In genomic region chr2:9630750-9631483, GRCh38 we compare ENCODE assay signal across 8 cellular contexts. TPM values are rescaled to one million over a fixed set of nuclear protein-coding genes. Genes with fewer than 3 reads are reported as not detected.
DNase-seq lines count a peak whose midpoint lies in the region; ATAC-seq and TF ChIP-seq lines count a peak whose summit lies in the region.

TSS of gene YWHAQ (minus strand) at chr2:9630997. CDS start at chr2:9630452, 545 bp downstream.

- POLR2A ChIA-PET in activated B cell treated with CpG ODN at 0.5 μM for 24 hours (lab: Charles Lee) = interaction anchor here (0.5 to 3.1 kb wide), 25 partner anchors 9 to 819 kb away, joined by 3 to 74 read pairs (median 8); partner anchors contain the start of genes ADAM17, CPSF3, IAH1 and ITGB1BP1

- CTCF ChIA-PET in activated B cell treated with CpG ODN at 0.5 μM for 24 hours (lab: Charles Lee) = no interaction called here

- H3K27me3 Mint-ChIP-seq in activated B cell treated with CpG ODN at 0.5 μM for 24 hours = no peaks in the 10 kb centered on the region
- peaks cover 15 to 21% (median 17%) of the 10 kb centered on the region in 3 donors for H3K27me3 Mint-ChIP-seq in immature natural killer cell (ENCODE audit: low read depth in 3 of 3)

- ATAC-seq in HG03196 (IDR thresholded peaks at IDR 0.05; ENCODE audit: unreplicated experiment) (peak; percentile 93), activated B cell treated with CpG ODN at 0.5 μM for 24 hours (ENCODE audit: low read depth) (peak; percentile 92)

- intact Hi-C loops in activated B cell treated with CpG ODN at 0.5 μM for 24 hours (cut with micrococcal nuclease) = loop anchor here (1.0 to 5.0 kb wide), 11 partner anchors 23 to 1114 kb away; partner anchors contain the start of genes ADAM17, CPSF3, IAH1 and ITGB1BP1

- peak within 1 kb of the TSS; percentile 65 for H3K27ac ChIP-seq in caudate nucleus (ENCODE audit: low read depth, low read length)

- H3K4me1 Mint-ChIP-seq in activated B cell treated with CpG ODN at 0.5 μM for 24 hours = peaks cover 52% of the 10 kb centered on the region
- peaks cover 56% of the 10 kb centered on the region in 2 donors for H3K4me1 Mint-ChIP-seq in immature natural killer cell

- in situ Hi-C loops in GM18951 (cut with MboI; ENCODE audit: low sequenced_read_pairs, unreplicated experiment) = no loop called here

- no peak for TF ChIP-seq CTCF in activated B cell treated with CpG ODN at 0.5 μM for 24 hours (IDR thresholded peaks at IDR 0.05)

- H3K4me3 Mint-ChIP-seq in activated B cell treated with CpG ODN at 0.5 μM for 24 hours = peak within 1 kb of the TSS; percentile 92
- H3K4me3 Mint-ChIP-seq in immature natural killer cell = peak within 1 kb of the TSS; percentile 93 to 96 (median 94)

- TF ChIP-seq POLR2A in GM18951 (IDR thresholded peaks at IDR 0.05; ENCODE audit: extremely low read depth, insufficient read depth, insufficient read length) = peak; percentile 92

- no peaks in the 10 kb centered on the region for H3K9me3 Mint-ChIP-seq in activated B cell treated with CpG ODN at 0.5 μM for 24 hours
- no peaks in the 10 kb centered on the region for H3K9me3 Mint-ChIP-seq in immature natural killer cell

- H3K27ac Mint-ChIP-seq in activated B cell treated with CpG ODN at 0.5 μM for 24 hours = peak within 1 kb of the TSS; percentile 89
- H3K27ac Mint-ChIP-seq in immature natural killer cell = peak within 1 kb of the TSS; percentile 95 to 96 (median 96)

- DNase-seq in AG08395 (ENCODE audit: low spot score) (peak; percentile 99), NCI-H345 (lab: John Stamatoyannopoulos, UW) (peak; percentile 100), activated B cell treated with CpG ODN at 0.5 μM for 24 hours (peak; percentile 99), caudate nucleus (lab: John Stamatoyannopoulos, UW) (peak; percentile 72 to 100 (median 98)), immature natural killer cell (peak; percentile 99), smooth muscle cell of the brain vasculature (ENCODE audit: low read depth, low spot score) (peak; percentile 97)

- H3K36me3 Mint-ChIP-seq in activated B cell treated with CpG ODN at 0.5 μM for 24 hours (ENCODE audit: low read depth) (peaks cover 40% of the 10 kb centered on the region), immature natural killer cell (peaks cover 12 to 21% (median 17%) of the 10 kb centered on the region in 3 donors)

RNA-seq across cellular contexts. Expression of gene YWHAQ, which starts in this region (rescaled TPM):
- 164 and 166 TPM in 2 replicates for total RNA-seq in activated B cell treated with CpG ODN at 0.5 μM for 24 hours
- polyA plus RNA-seq in immature natural killer cell = 100 to 1,000 TPM; 406 to 761 (median 479) TPM

Comparison
In these comparisons a context has a peak if more than half of its experiments do, and no peak if none do; other contexts are left out.
1. Peak in every context shown above with its lines: DNase-seq, ATAC-seq and H3K27ac ChIP-seq.